In the genomic region with DNA sequence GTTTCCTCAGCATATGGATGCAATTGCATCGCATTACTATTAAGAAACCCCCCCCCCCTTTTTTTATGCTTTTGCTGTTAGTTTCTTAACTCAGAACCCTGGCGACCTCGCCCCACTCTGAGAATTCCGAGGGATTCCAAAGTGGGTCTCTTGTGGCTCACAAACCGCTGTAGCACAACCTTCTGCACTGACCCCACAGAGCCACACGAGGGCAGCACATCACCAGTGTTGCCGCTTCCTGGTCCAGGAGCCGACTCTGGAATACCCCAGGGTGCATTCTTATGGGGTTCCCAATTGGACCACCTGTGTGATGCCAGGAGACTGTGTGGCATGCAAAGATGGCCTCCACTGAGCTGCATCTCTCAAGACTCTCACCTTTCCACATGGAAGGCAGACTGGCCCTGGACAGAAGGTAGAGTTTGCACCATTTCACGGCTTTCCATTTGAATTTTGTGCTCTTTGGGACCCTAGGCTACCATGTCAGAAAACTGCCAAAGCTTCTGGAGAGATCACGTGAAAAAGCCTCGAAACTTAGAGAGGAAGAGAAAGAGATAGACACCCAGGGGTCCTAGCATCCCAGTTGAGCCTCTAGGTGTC, we compare ENCODE assay signal across 9 cellular contexts.
DNase-seq lines count a peak whose midpoint lies in the region; ATAC-seq and TF ChIP-seq lines count a peak whose summit lies in the region.
"Had no signal": no experiment of that assay in that cellular context is flagged by ENCODE, and none has a peak within 500 bp of the region (broad histone marks: within the 10 kb centered on the region; RNA-seq: fewer than 3 reads in every experiment).

No MANE protein-coding gene starts in this region.

- no peaks in the 10 kb centered on the region for H3K79me2 ChIP-seq in Loucy (ENCODE audit: insufficient read depth, low read length)

- H3K36me3 ChIP-seq in Loucy (ENCODE audit: insufficient read depth, low read length) (no peaks in the 10 kb centered on the region), upper lobe of left lung (no peaks in the 10 kb centered on the region)

- H3K27me3 ChIP-seq in Loucy (ENCODE audit: insufficient read depth, low read length, poor library complexity, severe bottlenecking) (no peaks in the 10 kb centered on the region), upper lobe of left lung (no peaks in the 10 kb centered on the region)

- H3K4me2 ChIP-seq in Loucy (ENCODE audit: low read depth, low read length, poor library complexity, severe bottlenecking): no peak overlapping the region

- H3F3A ChIP-seq in Loucy (ENCODE audit: low read depth): no peaks in the 10 kb centered on the region

- TF ChIP-seq EP300 in upper lobe of left lung (IDR thresholded peaks at IDR 0.05): no peak

- ATAC-seq in upper lobe of left lung (ENCODE audit: low FRiP score in 2 of 2): peak; percentile 58 to 66
- ATAC-seq in GM19467 (IDR thresholded peaks at IDR 0.05; ENCODE audit: unreplicated experiment): no peak
- no peak for ATAC-seq in GM18868 (IDR thresholded peaks at IDR 0.05; ENCODE audit: unreplicated experiment)
- ATAC-seq: activated naive CD4-positive, alpha-beta T cell treated with anti-CD3 and anti-CD28 coated beads, Interleukin-2, amount 50 U/mL, for 72 hours had no signal

- TF ChIP-seq CTCF in Loucy (conservative IDR thresholded peaks at IDR 0.05; ENCODE audit: low read length) (peak; percentile 82), upper lobe of left lung (IDR thresholded peaks at IDR 0.05) (peak in 5 of 6 experiments; percentile 43 to 61 (median 49))

- DNase-seq in SIG-M5 treated with dmso at 0.1 percent for 504 hours (lab: John Stamatoyannopoulos, UW; ENCODE audit: unreplicated experiment) (peak; percentile 2), SIG-M5 (lab: John Stamatoyannopoulos, UW) (no peak), activated T-cell treated with anti-CD3 and anti-CD28 coated beads for 48 hours (ENCODE audit: low read depth) (peak; percentile 6), iris pigment epithelial cell (ENCODE audit: low read depth) (peak; percentile 1), upper lobe of left lung (peak in 1 of 2 donors; percentile 26)

- no peaks in the 10 kb centered on the region for H3K9me2 ChIP-seq in Loucy (replicated peaks; ENCODE audit: low read depth, low read length)

- H3K9me3 ChIP-seq in Loucy (ENCODE audit: insufficient read depth, low read depth, low read length) (no peaks in the 10 kb centered on the region), upper lobe of left lung (no peaks in the 10 kb centered on the region)

- H3K4me3 ChIP-seq in Loucy (ENCODE audit: low read length, poor library complexity, severe bottlenecking): no peak overlapping the region
- no peak overlapping the region for H3K4me3 ChIP-seq in upper lobe of left lung

- H3K9ac ChIP-seq in Loucy (ENCODE audit: low read depth, low read length, poor library complexity, severe bottlenecking): no peak overlapping the region

- no peak for TF ChIP-seq POLR2A in upper lobe of left lung (IDR thresholded peaks at IDR 0.05)

- H3K27ac ChIP-seq in upper lobe of left lung: no peak overlapping the region

- no peak overlapping the region for H2AFZ ChIP-seq in Loucy (ENCODE audit: low read length)

- no peaks in the 10 kb centered on the region for H4K20me1 ChIP-seq in Loucy (ENCODE audit: insufficient read depth, low read length, poor library complexity, severe bottlenecking)

- no peaks in the 10 kb centered on the region for H3K4me1 ChIP-seq in Loucy (ENCODE audit: insufficient read depth, low read length, poor library complexity, severe bottlenecking)
- H3K4me1 ChIP-seq in upper lobe of left lung: no peaks in the 10 kb centered on the region

- 24 to 40% methylated on average over 9 to 11 of the region's 11 CpGs for WGBS in upper lobe of left lung, 2 donors

Comparison
In these comparisons a context has a peak if more than half of its experiments do, and no peak if none do; other contexts are left out.
1. ATAC-seq: peak in upper lobe of left lung (2 of 2); none in GM19467 (single experiment) and GM18868 (single experiment).